Comparison of ENCODE assay signal across 2 cellular contexts in the genomic region with DNA sequence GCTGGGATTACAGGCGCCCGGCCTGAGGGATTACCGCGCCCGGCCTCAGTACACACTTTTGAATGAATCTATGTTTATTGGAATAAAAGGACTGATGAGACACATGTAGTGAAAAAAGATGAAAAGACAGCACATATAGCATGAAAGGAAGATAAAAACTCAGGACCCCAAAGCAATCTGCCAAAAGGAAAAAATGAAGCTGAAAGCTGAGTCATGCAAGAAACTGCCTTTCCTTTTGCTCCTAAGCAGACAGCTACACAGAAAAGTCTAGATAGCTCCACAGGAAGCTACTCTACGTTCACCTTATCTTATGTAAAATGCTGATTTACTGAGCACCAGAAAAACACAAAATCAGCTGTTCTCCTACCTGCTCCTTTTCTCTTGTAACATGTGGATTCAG.
TF ChIP-seq lines count a peak whose summit lies in the region.

No MANE protein-coding gene starts in this region.

TF ChIP-seq in IMR-90, 13 proteins besides CTCF, POLR2A, EP300 and RAD21:
- TF ChIP-seq MAZ (IDR thresholded peaks at IDR 0.05; ENCODE audit: borderline replicate concordance, low read depth, low read length) = no peak
- TF ChIP-seq RFX5 (IDR thresholded peaks at IDR 0.05; ENCODE audit: low read depth, low read length) = no peak
- no peak for TF ChIP-seq NFE2L2 (IDR thresholded peaks at IDR 0.05; ENCODE audit: low read depth, low read length)
- no peak for TF ChIP-seq RCOR1 (IDR thresholded peaks at IDR 0.05; ENCODE audit: insufficient replicate concordance, low read length)
- no peak for TF ChIP-seq BHLHE40 (IDR thresholded peaks at IDR 0.05; ENCODE audit: low read depth, low read length)
- TF ChIP-seq CHD1 (IDR thresholded peaks at IDR 0.05; ENCODE audit: low read depth, low read length) = no peak
- TF ChIP-seq MXI1 (IDR thresholded peaks at IDR 0.05; ENCODE audit: borderline replicate concordance, low read depth, low read length) = no peak
- no peak for TF ChIP-seq CEBPB (IDR thresholded peaks at IDR 0.05; ENCODE audit: low read depth, low read length)
- TF ChIP-seq, protein P1, sequence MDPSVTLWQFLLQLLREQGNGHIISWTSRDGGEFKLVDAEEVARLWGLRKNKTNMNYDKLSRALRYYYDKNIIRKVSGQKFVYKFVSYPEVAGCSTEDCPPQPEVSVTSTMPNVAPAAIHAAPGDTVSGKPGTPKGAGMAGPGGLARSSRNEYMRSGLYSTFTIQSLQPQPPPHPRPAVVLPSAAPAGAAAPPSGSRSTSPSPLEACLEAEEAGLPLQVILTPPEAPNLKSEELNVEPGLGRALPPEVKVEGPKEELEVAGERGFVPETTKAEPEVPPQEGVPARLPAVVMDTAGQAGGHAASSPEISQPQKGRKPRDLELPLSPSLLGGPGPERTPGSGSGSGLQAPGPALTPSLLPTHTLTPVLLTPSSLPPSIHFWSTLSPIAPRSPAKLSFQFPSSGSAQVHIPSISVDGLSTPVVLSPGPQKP (IDR thresholded peaks at IDR 0.05; ENCODE audit: borderline replicate concordance, low read depth, low read length) = no peak
- TF ChIP-seq MAFK (IDR thresholded peaks at IDR 0.05; ENCODE audit: low read depth, low read length) = no peak
- TF ChIP-seq, protein P2, sequence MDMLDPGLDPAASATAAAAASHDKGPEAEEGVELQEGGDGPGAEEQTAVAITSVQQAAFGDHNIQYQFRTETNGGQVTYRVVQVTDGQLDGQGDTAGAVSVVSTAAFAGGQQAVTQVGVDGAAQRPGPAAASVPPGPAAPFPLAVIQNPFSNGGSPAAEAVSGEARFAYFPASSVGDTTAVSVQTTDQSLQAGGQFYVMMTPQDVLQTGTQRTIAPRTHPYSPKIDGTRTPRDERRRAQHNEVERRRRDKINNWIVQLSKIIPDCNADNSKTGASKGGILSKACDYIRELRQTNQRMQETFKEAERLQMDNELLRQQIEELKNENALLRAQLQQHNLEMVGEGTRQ (IDR thresholded peaks at IDR 0.05; ENCODE audit: low read depth, low read length) = no peak
- TF ChIP-seq FOS (IDR thresholded peaks at IDR 0.05; ENCODE audit: low read depth, low read length) = no peak
- no peak for TF ChIP-seq SMC3 (IDR thresholded peaks at IDR 0.05; ENCODE audit: low read depth, low read length)

TF ChIP-seq in endothelial cell of umbilical vein, 7 proteins besides CTCF, POLR2A, EP300 and RAD21:
- TF ChIP-seq JUN (IDR thresholded peaks at IDR 0.05; ENCODE audit: borderline replicate concordance, insufficient read depth, insufficient read length, low read depth) = no peak
- no peak for TF ChIP-seq POLR2AphosphoS5 (IDR thresholded peaks at IDR 0.05; ENCODE audit: insufficient read depth, low read depth, low read length)
- TF ChIP-seq GATA2 (IDR thresholded peaks at IDR 0.05; ENCODE audit: insufficient read depth, insufficient read length, low read depth, low read length) = no peak
- TF ChIP-seq, protein P3, sequence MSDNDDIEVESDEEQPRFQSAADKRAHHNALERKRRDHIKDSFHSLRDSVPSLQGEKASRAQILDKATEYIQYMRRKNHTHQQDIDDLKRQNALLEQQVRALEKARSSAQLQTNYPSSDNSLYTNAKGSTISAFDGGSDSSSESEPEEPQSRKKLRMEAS (IDR thresholded peaks at IDR 0.05; ENCODE audit: insufficient read depth, insufficient read length) = no peak
- TF ChIP-seq FOS (IDR thresholded peaks at IDR 0.05; ENCODE audit: borderline replicate concordance, insufficient read depth, low read length) = no peak
